ENCODE assay signal across 10 cellular contexts in genomic region chr21:44912158-44912473, GRCh38. TPM values are rescaled to one million over a fixed set of nuclear protein-coding genes. Genes with fewer than 3 reads are reported as not detected.
DNase-seq lines count a peak whose midpoint lies in the region; ATAC-seq, FAIRE-seq and TF ChIP-seq lines count a peak whose summit lies in the region.
"Had no signal": no experiment of that assay in that cellular context is flagged by ENCODE, and none has a peak within 500 bp of the region (broad histone marks: within the 10 kb centered on the region; RNA-seq: fewer than 3 reads in every experiment).

No MANE protein-coding gene starts in this region.

- H3K4me1 ChIP-seq in A549 (peaks cover 44% of the 10 kb centered on the region), HEK293 (ENCODE audit: control insufficient read depth, insufficient read depth, low read length) (no peaks in the 10 kb centered on the region), mononuclear cell (ENCODE audit: insufficient read depth, low read length) (peaks cover 99% of the 10 kb centered on the region)

- peak in 1 of 2 experiments; percentile 42; a peak in 3 of 6 replicates for ATAC-seq in A549
- ATAC-seq in activated naive CD8-positive, alpha-beta T cell treated with anti-CD3 and anti-CD28 coated beads, Interleukin-2, amount 10 ng/mL, durations not matched to agents 7 days and 5 days (ENCODE audit: low read depth) = no peak

- peaks cover 21% of the 10 kb centered on the region for H3K36me3 Mint-ChIP-seq in activated naive CD8-positive, alpha-beta T cell treated with anti-CD3 and anti-CD28 coated beads, Interleukin-2, amount 10 ng/mL, durations not matched to agents 7 days and 5 days

- H3K9me3 Mint-ChIP-seq in activated naive CD8-positive, alpha-beta T cell treated with anti-CD3 and anti-CD28 coated beads, Interleukin-2, amount 10 ng/mL, durations not matched to agents 7 days and 5 days = no peaks in the 10 kb centered on the region

- TF ChIP-seq CTCF in A549 (IDR thresholded peaks at IDR 0.05) = no peak
- TF ChIP-seq CTCF in HEK293 (tag by site-specific recombination; IDR thresholded peaks at IDR 0.05) = no peak
- no peak for TF ChIP-seq CTCF in WERI-Rb-1 (IDR thresholded peaks at IDR 0.05; ENCODE audit: low read depth, low read length)

- FAIRE-seq in A549 (lab: Jason Lieb, UNC) = no peak
- FAIRE-seq: astrocyte had no signal

- TF ChIP-seq RAD21 in A549 (conservative IDR thresholded peaks at IDR 0.05 in 1 of 2, IDR thresholded peaks at IDR 0.05 in 1 of 2) = no peak

- TF ChIP-seq POLR2A in A549 (IDR thresholded peaks at IDR 0.05; ENCODE audit: low read length) = no peak

- peak overlapping the region; percentile 83 for H3K4me3 Mint-ChIP-seq in activated naive CD8-positive, alpha-beta T cell treated with anti-CD3 and anti-CD28 coated beads, Interleukin-2, amount 10 ng/mL, durations not matched to agents 7 days and 5 days

- POLR2A ChIA-PET in A549 (lab: Yijun Ruan, JAX) (no interaction called here), HEK293 (lab: Yijun Ruan, JAX) (no interaction called here)
- POLR2A ChIA-PET in activated naive CD8-positive, alpha-beta T cell treated with anti-CD3 and anti-CD28 coated beads, Interleukin-2, amount 10 ng/mL, durations not matched to agents 7 days and 5 days (lab: Charles Lee) = interaction anchor here (1.8 to 6.7 kb wide), 2 partner anchors 9 to 17 kb away, joined by 8 to 165 read pairs; partner anchors contain the start of gene ITGB2

- H3K27me3 ChIP-seq in mononuclear cell (ENCODE audit: insufficient read depth, low read length) = no peaks in the 10 kb centered on the region
- no peaks in the 10 kb centered on the region for H3K27me3 ChIP-seq in WERI-Rb-1 (ENCODE audit: insufficient read depth, low read depth, severe bottlenecking)

- H3K27me3 Mint-ChIP-seq in activated naive CD8-positive, alpha-beta T cell treated with anti-CD3 and anti-CD28 coated beads, Interleukin-2, amount 10 ng/mL, durations not matched to agents 7 days and 5 days = no peaks in the 10 kb centered on the region

- WGBS in A549 (ENCODE audit: missing lambda C conversion rate) = 41% methylated on average over 2 of the region's 8 CpGs

- H3K4me3 ChIP-seq in A549 = no peak overlapping the region
- no peak overlapping the region for H3K4me3 ChIP-seq in HEK293 (ENCODE audit: low read depth, low read length)
- H3K4me3 ChIP-seq in mononuclear cell (ENCODE audit: low read length) = peak overlapping the region; percentile 14
- no peak overlapping the region for H3K4me3 ChIP-seq in WERI-Rb-1 (ENCODE audit: low read depth, low read length)

- H3K27ac ChIP-seq in A549 (peak overlapping the region; percentile 73 to 87), HEK293 (ENCODE audit: extremely low read depth, low read depth, low read length) (no peak overlapping the region), WERI-Rb-1 (no peak overlapping the region)

- no peaks in the 10 kb centered on the region for H3K36me3 ChIP-seq in HEK293 (ENCODE audit: control insufficient read depth in 2 of 2, insufficient read depth in 1 of 2, low read length in 2 of 2)
- no peaks in the 10 kb centered on the region for H3K36me3 ChIP-seq in WERI-Rb-1

- no peak for TF ChIP-seq EP300 in A549 (IDR thresholded peaks at IDR 0.05)

- no peak for DNase-seq in A549 (ENCODE audit: low read depth in 1 of 2, low spot score in 1 of 2)
- no peak for DNase-seq in activated naive CD8-positive, alpha-beta T cell treated with anti-CD3 and anti-CD28 coated beads, Interleukin-2, amount 10 ng/mL, durations not matched to agents 7 days and 5 days
- DNase-seq in HuH-7.5 (ENCODE audit: low spot score) = no peak
- no peak for DNase-seq in dedifferentiated amniotic fluid mesenchymal stem cell (ENCODE audit: extremely low spot score)
- no peak for DNase-seq in NCI-H82 treated with DMSO at 0.1 percent for 48 hours (lab: John Stamatoyannopoulos, UW; ENCODE audit: unreplicated experiment)
- DNase-seq in WERI-Rb-1 = no peak
- DNase-seq: Calu3 had no signal

- no peaks in the 10 kb centered on the region for H3K9me3 ChIP-seq in A549
- no peaks in the 10 kb centered on the region for H3K9me3 ChIP-seq in HEK293 (ENCODE audit: control insufficient read depth, insufficient read depth, low read depth, low read length)
- H3K9me3 ChIP-seq in mononuclear cell (ENCODE audit: low read depth, low read length) = no peaks in the 10 kb centered on the region
- no peaks in the 10 kb centered on the region for H3K9me3 ChIP-seq in WERI-Rb-1 (ENCODE audit: severe bottlenecking)

- peak overlapping the region; percentile 55 for H3K4me2 ChIP-seq in A549

- H3K4me1 Mint-ChIP-seq in activated naive CD8-positive, alpha-beta T cell treated with anti-CD3 and anti-CD28 coated beads, Interleukin-2, amount 10 ng/mL, durations not matched to agents 7 days and 5 days = peaks cover 43% of the 10 kb centered on the region

- peak overlapping the region; percentile 97 for H3K27ac Mint-ChIP-seq in activated naive CD8-positive, alpha-beta T cell treated with anti-CD3 and anti-CD28 coated beads, Interleukin-2, amount 10 ng/mL, durations not matched to agents 7 days and 5 days

- CTCF ChIA-PET in A549 (lab: Yijun Ruan, JAX) = interaction anchor here (0.6 to 3.4 kb wide), 8 partner anchors 13 to 153 kb away, joined by 3 to 14 read pairs (median 3); no protein-coding TSS in a partner anchor
- CTCF ChIA-PET in HEK293 (lab: Yijun Ruan, JAX) = interaction anchor here (0.6 kb wide), 1 partner anchor 20 kb away, joined by 3 read pairs; no protein-coding TSS in a partner anchor

TF ChIP-seq in A549, 52 proteins besides CTCF, POLR2A, EP300 and RAD21:
- TF ChIP-seq HDAC2 (IDR thresholded peaks at IDR 0.05) = no peak
- no peak for TF ChIP-seq HOXA7 (CRISPR knock-in tag; IDR thresholded peaks at IDR 0.05)
- TF ChIP-seq SREBF2 (IDR thresholded peaks at IDR 0.05) = no peak
- no peak for TF ChIP-seq JUN (IDR thresholded peaks at IDR 0.05)
- no peak for TF ChIP-seq RCOR1 (IDR thresholded peaks at IDR 0.05; ENCODE audit: low read depth, low read length)
- no peak for TF ChIP-seq RARB (CRISPR knock-in tag; IDR thresholded peaks at IDR 0.05)
- no peak for TF ChIP-seq ZNF302 (CRISPR knock-in tag; IDR thresholded peaks at IDR 0.05)
- no peak for TF ChIP-seq HEYL (CRISPR knock-in tag; IDR thresholded peaks at IDR 0.05)
- no peak for TF ChIP-seq CBX2 (IDR thresholded peaks at IDR 0.05; ENCODE audit: borderline replicate concordance, low read depth)
- no peak for TF ChIP-seq ZSCAN20 (CRISPR knock-in tag; IDR thresholded peaks at IDR 0.05)

TF ChIP-seq in HEK293, 187 proteins besides CTCF, POLR2A, EP300 and RAD21:
- TF ChIP-seq ZNF292 (tag by site-specific recombination; IDR thresholded peaks at IDR 0.05; ENCODE audit: borderline replicate concordance, low read depth) (no peak), ZBTB8A (tag by site-specific recombination; IDR thresholded peaks at IDR 0.05) (no peak), GLIS1 (tag by site-specific recombination; IDR thresholded peaks at IDR 0.05) (peak; percentile 50; the same call in 1 of the 2 replicates), KLF1 (tag by site-specific recombination; IDR thresholded peaks at IDR 0.05) (peak; percentile 85), ZXDB (tag by site-specific recombination; IDR thresholded peaks at IDR 0.05) (no peak), ZNF416 (tag by site-specific recombination; IDR thresholded peaks at IDR 0.05) (no peak), ZNF221 (tag by site-specific recombination; IDR thresholded peaks at IDR 0.05; ENCODE audit: borderline replicate concordance) (no peak)
TF ChIP-seq in HEK293: peak in this region for 2.

RNA-seq across cellular contexts. Expression of gene ITGB2, which starts 8.6 kb away (rescaled TPM):
- 0.59 and 0.62 TPM in 2 replicates for polyA plus RNA-seq in A549 (2011; rRNA removed)
- 0.27 and 0.32 TPM in 2 replicates for polyA plus RNA-seq in A549 (2012; cell fraction: cytosol; rRNA removed)
- polyA plus RNA-seq in A549 (2012; cell fraction: nucleus; rRNA removed) = 0.65 and 1.1 TPM in 2 replicates
- polyA plus RNA-seq in A549 (2017; fragmentation: RNase III; extraction: RNeasy Plus Mini Kit Qiagen cat#74134 plus additional on column Dnase treatment) = 0.34 to 0.54 TPM (median 0.46 TPM) in 3 replicates
- polyA minus RNA-seq in A549 (2011; rRNA and poly(A)+ RNA removed) = 0.29 and 1.1 TPM in 2 replicates
- 100 to 1,000 TPM; 416 to 452 TPM for total RNA-seq in activated naive CD8-positive, alpha-beta T cell treated with anti-CD3 and anti-CD28 coated beads, Interleukin-2, amount 10 ng/mL, durations not matched to agents 7 days and 5 days
- total RNA-seq in mononuclear cell = 761 TPM

RNA-seq across cellular contexts. Expression of gene SLX9, which starts 27.7 kb away (rescaled TPM):
- polyA plus RNA-seq in A549 (2011; rRNA removed) (12.7 and 26.9 TPM in 2 replicates), A549 (2017; fragmentation: RNase III; extraction: RNeasy Plus Mini Kit Qiagen cat#74134 plus additional on column Dnase treatment) (40.4 to 43.1 TPM (median 40.6 TPM) in 3 replicates)
- 46.9 and 53.8 TPM in 2 replicates for polyA plus RNA-seq in A549 (2012; cell fraction: cytosol; rRNA removed)
- polyA plus RNA-seq in A549 (2012; cell fraction: nucleus; rRNA removed) = 34.0 and 36.1 TPM in 2 replicates
- 6.0 and 9.4 TPM in 2 replicates for polyA minus RNA-seq in A549 (2011; rRNA and poly(A)+ RNA removed)
- total RNA-seq in activated naive CD8-positive, alpha-beta T cell treated with anti-CD3 and anti-CD28 coated beads, Interleukin-2, amount 10 ng/mL, durations not matched to agents 7 days and 5 days = 10 to 100 TPM; 44.2 to 44.3 TPM
- 5.2 TPM for total RNA-seq in mononuclear cell

RNA-seq across cellular contexts. Expression of gene PTTG1IP, which starts 38.6 kb away (rescaled TPM):
- polyA plus RNA-seq in A549 (2011; rRNA removed) (97.6 and 99.4 TPM in 2 replicates), A549 (2017; fragmentation: RNase III; extraction: RNeasy Plus Mini Kit Qiagen cat#74134 plus additional on column Dnase treatment) (93.2 to 103 TPM (median 98.7 TPM) in 3 replicates)
- polyA plus RNA-seq in A549 (2012; cell fraction: cytosol; rRNA removed) = 49.3 and 65.6 TPM in 2 replicates
- polyA plus RNA-seq in A549 (2012; cell fraction: nucleus; rRNA removed) = 52.1 and 60.9 TPM in 2 replicates
- polyA minus RNA-seq in A549 (2011; rRNA and poly(A)+ RNA removed) = 51.4 and 52.1 TPM in 2 replicates
- total RNA-seq in activated naive CD8-positive, alpha-beta T cell treated with anti-CD3 and anti-CD28 coated beads, Interleukin-2, amount 10 ng/mL, durations not matched to agents 7 days and 5 days = 10 to 100 TPM; 66.1 to 73.2 TPM
- total RNA-seq in mononuclear cell = 71.9 TPM

Comparison
In these comparisons a context has a peak if more than half of its experiments do, and no peak if none do; other contexts are left out.
1. H3K27ac ChIP-seq: peak in A549 (2 of 2); none in HEK293 (single experiment) and WERI-Rb-1 (single experiment).